Comparison of ENCODE assay signal across 13 cellular contexts in genomic region chr1:232477728-232478127, GRCh38.
DNase-seq lines count a peak whose midpoint lies in the region; ATAC-seq and TF ChIP-seq lines count a peak whose summit lies in the region.
"Had no signal": no experiment of that assay in that cellular context is flagged by ENCODE, and none has a peak within 500 bp of the region (broad histone marks: within the 10 kb centered on the region; RNA-seq: fewer than 3 reads in every experiment).

No MANE protein-coding gene starts in this region.

- H3K79me2 ChIP-seq in fibroblast of lung (ENCODE audit: control insufficient read depth, insufficient read depth, low read length) (no peaks in the 10 kb centered on the region), osteoblast (ENCODE audit: insufficient read depth, low read length) (no peaks in the 10 kb centered on the region)

- ATAC-seq in HG03521 (IDR thresholded peaks at IDR 0.05; ENCODE audit: unreplicated experiment) (no peak), mucosa of descending colon (no peak)
- ATAC-seq: activated CD4-positive, CD25-positive, alpha-beta regulatory T cell treated with anti-CD3 and anti-CD28 coated beads, Interleukin-2, amount 50 U/mL, for 24 hours had no signal

- no peak overlapping the region for H3K4me2 ChIP-seq in fibroblast of lung (ENCODE audit: extremely low read depth, insufficient read depth, low read length)
- H3K4me2 ChIP-seq in osteoblast (ENCODE audit: insufficient read depth, low read length): peak overlapping the region; percentile 63

- H3K9ac ChIP-seq in fibroblast of lung (ENCODE audit: insufficient read depth, low read length): no peak overlapping the region

- H3K27me3 ChIP-seq in fibroblast of lung (ENCODE audit: control insufficient read depth, insufficient read depth, low read length) (no peaks in the 10 kb centered on the region), osteoblast (ENCODE audit: insufficient read depth, low read length) (no peaks in the 10 kb centered on the region)

- DNase-seq in Daoy (ENCODE audit: low read depth): peak; percentile 86
- peak; percentile 85 for DNase-seq in NOMO-1 treated with DMSO at 0.1 percent for 48 hours (lab: John Stamatoyannopoulos, UW; ENCODE audit: unreplicated experiment)
- DNase-seq in fibroblast of lung (ENCODE audit: low read depth in 2 of 2): peak; percentile 94 to 98
- DNase-seq in osteoblast (ENCODE audit: insufficient read length, low spot score, missing footprints): peak; percentile 68
- no peak for DNase-seq in SW480 (ENCODE audit: low spot score)
- no peak for DNase-seq in DMS 273 treated with DMSO at 0.1 percent for 48 hours (lab: John Stamatoyannopoulos, UW)
- DNase-seq in mucosa of descending colon: no peak
- DNase-seq: GF-D8; kidney; NCI-H2171 treated with DMSO at 0.1 percent for 48 hours; stimulated activated CD4-positive, alpha-beta T cell treated with anti-CD3 and anti-CD28 coated beads, Interleukin-4, amount 100 ng/mL, for 24 hours had no signal

- H2AFZ ChIP-seq in fibroblast of lung (ENCODE audit: low read length) (no peak overlapping the region), osteoblast (ENCODE audit: low read length) (no peak overlapping the region)

- H3K27ac ChIP-seq in fibroblast of lung (ENCODE audit: insufficient read depth, low read length) (no peak overlapping the region), osteoblast (ENCODE audit: low read depth, low read length) (peak overlapping the region; percentile 68)

- H3K9me3 ChIP-seq in fibroblast of lung (ENCODE audit: control insufficient read depth, insufficient read depth, low read depth, low read length): no peaks in the 10 kb centered on the region
- no peaks in the 10 kb centered on the region for H3K9me3 ChIP-seq in osteoblast (ENCODE audit: low read depth, low read length)
- H3K9me3 ChIP-seq in mucosa of descending colon: no peaks in the 10 kb centered on the region

- H3K36me3 ChIP-seq in fibroblast of lung (ENCODE audit: control insufficient read depth, insufficient read depth, low read length): no peaks in the 10 kb centered on the region
- H3K36me3 ChIP-seq in osteoblast (ENCODE audit: insufficient read depth, low read length): no peaks in the 10 kb centered on the region
- no peaks in the 10 kb centered on the region for H3K36me3 ChIP-seq in mucosa of descending colon (ENCODE audit: low read depth)

- no peak overlapping the region for H3K4me3 ChIP-seq in fibroblast of lung (replicated peaks in 1 of 4; ENCODE audit: control extremely low read depth in 1 of 4, insufficient read depth in 1 of 4, low read depth in 3 of 4, low read length in 4 of 4)
- no peak overlapping the region for H3K4me3 ChIP-seq in osteoblast (ENCODE audit: insufficient read depth, low read length)
- no peak overlapping the region for H3K4me3 ChIP-seq in mucosa of descending colon

- H4K20me1 ChIP-seq in fibroblast of lung (ENCODE audit: control insufficient read depth, extremely low read depth, insufficient read depth, low read length): no peaks in the 10 kb centered on the region
- no peaks in the 10 kb centered on the region for H4K20me1 ChIP-seq in osteoblast (ENCODE audit: insufficient read depth, low read length)

- intact Hi-C loops in mucosa of descending colon (cut with DNase I, micrococcal nuclease): no loop called here

- TF ChIP-seq CTCF in fibroblast of lung (conservative IDR thresholded peaks at IDR 0.05 in 1 of 2, IDR thresholded peaks at IDR 0.05 in 1 of 2; ENCODE audit: low read depth in 1 of 2, low read length in 2 of 2) (no peak), osteoblast (IDR thresholded peaks at IDR 0.05; ENCODE audit: extremely low read depth, low read depth, low read length) (no peak), mucosa of descending colon (IDR thresholded peaks at IDR 0.05) (no peak)

- peaks cover 6% of the 10 kb centered on the region for H3K4me1 ChIP-seq in fibroblast of lung (ENCODE audit: control insufficient read depth, extremely low read depth, insufficient read depth, low read length)
- H3K4me1 ChIP-seq in osteoblast (ENCODE audit: insufficient read depth, low read length): peaks cover 51% of the 10 kb centered on the region
- no peaks in the 10 kb centered on the region for H3K4me1 ChIP-seq in mucosa of descending colon (ENCODE audit: low read depth)

Comparison
In these comparisons a context has a peak if more than half of its experiments do, and no peak if none do; other contexts are left out.
1. DNase-seq: peak in Daoy (single experiment), NOMO-1 treated with DMSO at 0.1 percent for 48 hours (single experiment), fibroblast of lung (2 of 2) and osteoblast (single experiment); none in SW480 (single experiment), DMS 273 treated with DMSO at 0.1 percent for 48 hours (single experiment) and mucosa of descending colon (0 of 3).